12 cellular contexts compared by ENCODE assay signal in genomic region chr9:35002623-35003022, GRCh38.
"Had no signal": no experiment of that assay in that cellular context is flagged by ENCODE, and none has a peak within 500 bp of the region (broad histone marks: within the 10 kb centered on the region; RNA-seq: fewer than 3 reads in every experiment).

No MANE protein-coding gene starts in this region.

- H3K27ac ChIP-seq: gastroesophageal sphincter, hepatocyte, upper lobe of right lung had no signal

- H3K4me3 Mint-ChIP-seq: activated B cell treated with CpG ODN at 0.5 μM for 24 hours; stimulated activated naive B cell treated with anti-CD40 and anti-IgM and Interleukin-4, amounts not matched to agents 10 μg/mL and 1 μg/mL and 100 μg/mL, for 72 hours had no signal

- H3K27ac Mint-ChIP-seq: activated B cell treated with CpG ODN at 0.5 μM for 24 hours had no signal

- H3K36me3 ChIP-seq: upper lobe of right lung had no signal

- H3K4me3 ChIP-seq: gastroesophageal sphincter, hepatocyte, upper lobe of right lung had no signal

- H3K9me3 Mint-ChIP-seq: activated B cell treated with CpG ODN at 0.5 μM for 24 hours; stimulated activated naive B cell treated with anti-CD40 and anti-IgM and Interleukin-4, amounts not matched to agents 10 μg/mL and 1 μg/mL and 100 μg/mL, for 72 hours had no signal

- H3K27me3 ChIP-seq: gastroesophageal sphincter, hepatocyte, upper lobe of right lung had no signal

- H3K9me3 ChIP-seq: gastroesophageal sphincter, upper lobe of right lung had no signal

- ATAC-seq: gastroesophageal sphincter, upper lobe of right lung had no signal

- DNase-seq: activated B cell treated with CpG ODN at 0.5 μM for 24 hours; activated naive CD4-positive, alpha-beta T cell treated with Interleukin-2 at 50 U/mL for 16 hours; effector CD4-positive, alpha-beta T cell; midbrain; posterior cingulate gyrus; small intestine; stimulated activated naive B cell treated with anti-CD40 and anti-IgM and Interleukin-4, amounts not matched to agents 10 μg/mL and 1 μg/mL and 100 μg/mL, for 72 hours; substantia nigra; T-helper 2 cell; upper lobe of right lung had no signal

- H3K4me1 ChIP-seq: gastroesophageal sphincter, upper lobe of right lung had no signal

- H3K27me3 Mint-ChIP-seq: activated B cell treated with CpG ODN at 0.5 μM for 24 hours; stimulated activated naive B cell treated with anti-CD40 and anti-IgM and Interleukin-4, amounts not matched to agents 10 μg/mL and 1 μg/mL and 100 μg/mL, for 72 hours had no signal
